In the genomic region with DNA sequence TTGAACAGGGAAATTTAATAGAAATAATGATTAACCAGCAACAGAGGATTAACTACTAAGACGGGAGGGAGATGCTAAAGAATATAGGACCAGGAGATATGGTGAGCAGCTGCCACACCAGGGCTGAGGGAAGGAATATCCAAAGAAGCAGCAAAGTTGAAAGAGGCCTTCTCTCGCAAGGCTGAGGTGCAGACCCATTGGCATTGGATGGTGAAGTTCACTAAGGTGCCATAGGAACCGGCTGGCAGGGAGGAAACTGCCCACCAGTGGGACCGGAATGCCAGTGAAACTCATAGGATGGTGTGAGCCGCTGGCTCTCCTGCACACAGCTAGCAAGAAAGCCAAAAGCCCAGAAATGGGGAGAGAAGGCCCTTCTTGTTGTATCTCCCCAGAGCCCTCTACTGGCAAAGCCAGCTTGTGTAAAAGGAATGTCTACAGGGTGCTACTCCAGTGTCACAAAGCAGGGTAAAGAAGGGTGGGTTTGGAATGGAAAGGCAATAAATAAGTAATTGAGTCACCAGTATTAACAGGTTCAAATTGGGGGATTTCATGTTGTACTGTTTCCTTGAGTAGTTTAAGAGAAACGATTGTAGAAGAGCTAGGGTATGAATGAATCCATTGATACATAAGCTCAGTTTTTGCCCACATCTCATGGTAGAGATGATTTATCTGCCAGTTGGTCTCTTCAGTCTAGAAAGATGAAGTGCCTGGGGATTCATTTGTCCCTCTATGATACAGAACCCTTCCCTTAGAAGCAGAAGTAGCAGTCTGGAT, we compare ENCODE assay signal across 8 cellular contexts. TPM values are rescaled to one million over a fixed set of nuclear protein-coding genes. Genes with fewer than 3 reads are reported as not detected.
A peak's percentile ranks its signal among the peaks of the same experiment; 100 is the strongest.
DNase-seq lines count a peak whose midpoint lies in the region; ATAC-seq, FAIRE-seq and TF ChIP-seq lines count a peak whose summit lies in the region.

No MANE protein-coding gene starts in this region.

- no peaks in the 10 kb centered on the region for H3K9me3 ChIP-seq in adipocyte (ENCODE audit: control insufficient read depth, low read length)
- H3K9me3 ChIP-seq in kidney (ENCODE audit: control insufficient read depth in 1 of 2, low read length in 2 of 2): no peaks in the 10 kb centered on the region

- DNase-seq in COLO829 (ENCODE audit: low spot score) (peak; percentile 76), HFF-Myc (ENCODE audit: extremely low read depth, low read depth) (peak; percentile 24), adipocyte (ENCODE audit: low read depth) (peak; percentile 34), kidney (no peak)
- DNase-seq in activated CD4-positive, alpha-beta T cell treated with anti-CD3 and anti-CD28 coated beads, Interleukin-2, amount 50 U/mL, for 4 hours: no peak

- intact Hi-C loops in kidney (cut with DNase I): no loop called here

- H3K27me3 ChIP-seq in adipocyte (replicated peaks; ENCODE audit: control insufficient read depth, insufficient read depth, low read length): no peaks in the 10 kb centered on the region

- no peak for FAIRE-seq in kidney (lab: Jason Lieb, UNC)

- H3K36me3 ChIP-seq in adipocyte (ENCODE audit: control insufficient read depth, insufficient read depth, low read length, severe bottlenecking): peaks cover 11% of the 10 kb centered on the region
- peaks cover 0 to 6% of the 10 kb centered on the region in 2 donors for H3K36me3 ChIP-seq in kidney (ENCODE audit: control insufficient read depth in 1 of 2, insufficient read depth in 2 of 2, low read length in 2 of 2)

- no peak overlapping the region for H3K9ac ChIP-seq in adipocyte (ENCODE audit: low read length)
- no peak overlapping the region for H3K9ac ChIP-seq in kidney (ENCODE audit: low read length in 2 of 2)

- no peak overlapping the region for H3K27ac ChIP-seq in kidney (ENCODE audit: low read depth in 2 of 2, low read length in 2 of 2)

- TF ChIP-seq CTCF in HFF-Myc (IDR thresholded peaks at IDR 0.05; ENCODE audit: low read depth, low read length, missing control alignments) (peak; percentile 56), kidney (IDR thresholded peaks at IDR 0.05; ENCODE audit: borderline replicate concordance, extremely low read depth, insufficient read depth) (peak; percentile 58)

- ATAC-seq in HG02588 (IDR thresholded peaks at IDR 0.05; ENCODE audit: unreplicated experiment) (no peak), HG02884 (IDR thresholded peaks at IDR 0.05; ENCODE audit: unreplicated experiment) (no peak), HG03175 (IDR thresholded peaks at IDR 0.05; ENCODE audit: unreplicated experiment) (no peak)

- H3K4me3 ChIP-seq in HFF-Myc (replicated peaks; ENCODE audit: low read depth, low read length) (no peak overlapping the region), adipocyte (ENCODE audit: low read length) (no peak overlapping the region), kidney (ENCODE audit: low read length in 2 of 2) (no peak overlapping the region)

- H3K4me1 ChIP-seq in adipocyte (ENCODE audit: control insufficient read depth, insufficient read depth, low read length) (no peaks in the 10 kb centered on the region), kidney (ENCODE audit: control insufficient read depth in 1 of 2, insufficient read depth in 1 of 2, low read depth in 1 of 2, low read length in 2 of 2) (peaks cover 0 to 3% of the 10 kb centered on the region in 2 donors)

RNA-seq across cellular contexts. Expression of gene FARP2, which starts 36.0 kb away (rescaled TPM):
- total RNA-seq in kidney: 50.5 TPM
- polyA plus RNA-seq in kidney (ENCODE audit: insufficient read depth, low read depth, low replicate concordance): 20.3 TPM

Comparison
In these comparisons a context has a peak if more than half of its experiments do, and no peak if none do; other contexts are left out.
1. DNase-seq: peak in COLO829 (single experiment), HFF-Myc (single experiment) and adipocyte (single experiment); none in kidney (single experiment) and activated CD4-positive, alpha-beta T cell treated with anti-CD3 and anti-CD28 coated beads, Interleukin-2, amount 50 U/mL, for 4 hours (0 of 2).